ENCODE assay signal across 35 cellular contexts in the genomic region with DNA sequence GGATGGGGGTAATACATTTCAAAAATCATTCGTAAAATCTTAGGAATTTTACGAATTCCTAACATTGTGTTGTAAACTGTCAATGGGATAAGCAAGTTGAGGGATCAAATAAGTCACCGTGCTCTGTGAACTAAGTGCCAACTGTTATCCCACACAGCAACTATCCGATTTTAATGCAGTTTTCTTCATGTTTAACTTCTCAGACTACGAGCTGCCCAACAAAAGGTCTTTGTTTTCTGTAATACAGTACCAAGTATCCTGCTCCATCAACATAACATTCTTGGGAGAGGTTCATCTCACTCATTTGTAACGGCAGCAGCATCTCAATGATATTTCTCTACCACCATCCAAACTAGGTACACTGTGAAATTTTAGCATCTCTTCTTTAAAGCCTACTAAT.
"Had no signal": no experiment of that assay in that cellular context is flagged by ENCODE, and none has a peak within 500 bp of the region (broad histone marks: within the 10 kb centered on the region; RNA-seq: fewer than 3 reads in every experiment).

No MANE protein-coding gene starts in this region.

- DNase-seq: Karpas-422, Kasumi-1, MG63, MM.1S, MV-4-11, NCI-H1048, NCI-H1092, NCI-H1092 treated with DMSO at 0.1 percent for 48 hours, NCI-H1105, NCI-H1105 treated with DMSO at 0.1 percent for 48 hours, NCI-H1417, NCI-H1417 treated with DMSO at 0.1 percent for 48 hours, NCI-H1436, NCI-H1436 treated with DMSO at 0.1 percent for 48 hours, NCI-H146, NCI-H1694, NCI-H1694 treated with DMSO at 0.1 percent for 48 hours, NCI-H187, NCI-H187 treated with DMSO at 0.1 percent for 48 hours, NCI-H1930, NCI-H2029, NCI-H2029 treated with DMSO at 0.1 percent for 48 hours, NCI-H2081, NCI-H2081 treated with DMSO at 0.1 percent for 48 hours, NCI-H2107, NCI-H2171, NCI-H2171 treated with DMSO at 0.1 percent for 48 hours, NCI-H2227 treated with DMSO at 0.1 percent for 48 hours, NCI-H226, NCI-H345, NCI-H446, NCI-H446 treated with DMSO at 0.1 percent for 48 hours, NCI-H510A, NCI-H510A treated with DMSO at 0.1 percent for 48 hours had no signal

- H3K27ac ChIP-seq: KMS-11 had no signal

- H3K4me2 ChIP-seq: KMS-11 had no signal

- H3K9me3 ChIP-seq: MG63 had no signal

- H3K36me3 ChIP-seq: MG63 had no signal

- H3K4me3 ChIP-seq: MG63 had no signal

- H3K9ac ChIP-seq: KMS-11 had no signal

- H3K27me3 ChIP-seq: MG63 had no signal
